7 cellular contexts compared by ENCODE assay signal in genomic region chr14:39491134-39491541, GRCh38. TPM values are rescaled to one million over a fixed set of nuclear protein-coding genes. Genes with fewer than 3 reads are reported as not detected.
DNase-seq lines count a peak whose midpoint lies in the region; ATAC-seq and TF ChIP-seq lines count a peak whose summit lies in the region.

No MANE protein-coding gene starts in this region.

- H3K36me3 ChIP-seq in left lung = no peaks in the 10 kb centered on the region

- in situ Hi-C loops in G401 (cut with HindIII; ENCODE audit: low sequenced_read_pairs) (no loop called here), astrocyte of the cerebellum (cut with HindIII; ENCODE audit: low sequenced_read_pairs) (no loop called here)

- no peak overlapping the region for H3K27ac ChIP-seq in left lung

- no peak for TF ChIP-seq CTCF in astrocyte of the cerebellum (IDR thresholded peaks at IDR 0.05; ENCODE audit: low read depth, low read length, missing control alignments)
- TF ChIP-seq CTCF in left lung (IDR thresholded peaks at IDR 0.05) = peak; percentile 24 to 49

- ATAC-seq in left lung (peak; percentile 46), HG02973 (IDR thresholded peaks at IDR 0.05; ENCODE audit: unreplicated experiment) (no peak), GM21576 (IDR thresholded peaks at IDR 0.05; ENCODE audit: unreplicated experiment) (no peak)

- intact Hi-C loops in left lung (cut with DNase I) = no loop called here

- no peaks in the 10 kb centered on the region for H3K9me3 ChIP-seq in left lung

- H3K4me3 ChIP-seq in astrocyte of the cerebellum (ENCODE audit: low read depth, low read length) (no peak overlapping the region), left lung (no peak overlapping the region)

- DNase-seq in G401 (ENCODE audit: low spot score) = peak; percentile 34
- DNase-seq in NCI-H1092 treated with DMSO at 0.1 percent for 48 hours (lab: John Stamatoyannopoulos, UW) = peak; percentile 70
- peak; percentile 29 for DNase-seq in astrocyte of the cerebellum (ENCODE audit: low read depth)
- DNase-seq in left lung = no peak
- DNase-seq in activated naive CD4-positive, alpha-beta T cell treated with Interleukin-2 at 50 U/mL for 16 hours = no peak

- H3K4me1 ChIP-seq in left lung = no peaks in the 10 kb centered on the region

- H3K27me3 ChIP-seq in left lung = no peaks in the 10 kb centered on the region

RNA-seq across cellular contexts. Expression of gene FBXO33, which starts 58.9 kb away (rescaled TPM):
- total RNA-seq in G401 (2014; rRNA removed; shearing (Covaris generic)) = 8.1 and 24.5 TPM in 2 replicates
- 10 to 100 TPM; 12.7 to 13.7 TPM for total RNA-seq in left lung

Comparison
In these comparisons a context has a peak if more than half of its experiments do, and no peak if none do; other contexts are left out.
1. DNase-seq: peak in G401 (single experiment), NCI-H1092 treated with DMSO at 0.1 percent for 48 hours (single experiment) and astrocyte of the cerebellum (single experiment); none in left lung (0 of 2) and activated naive CD4-positive, alpha-beta T cell treated with Interleukin-2 at 50 U/mL for 16 hours (single experiment).